Comparison of ENCODE assay signal across 9 cellular contexts in the genomic region with DNA sequence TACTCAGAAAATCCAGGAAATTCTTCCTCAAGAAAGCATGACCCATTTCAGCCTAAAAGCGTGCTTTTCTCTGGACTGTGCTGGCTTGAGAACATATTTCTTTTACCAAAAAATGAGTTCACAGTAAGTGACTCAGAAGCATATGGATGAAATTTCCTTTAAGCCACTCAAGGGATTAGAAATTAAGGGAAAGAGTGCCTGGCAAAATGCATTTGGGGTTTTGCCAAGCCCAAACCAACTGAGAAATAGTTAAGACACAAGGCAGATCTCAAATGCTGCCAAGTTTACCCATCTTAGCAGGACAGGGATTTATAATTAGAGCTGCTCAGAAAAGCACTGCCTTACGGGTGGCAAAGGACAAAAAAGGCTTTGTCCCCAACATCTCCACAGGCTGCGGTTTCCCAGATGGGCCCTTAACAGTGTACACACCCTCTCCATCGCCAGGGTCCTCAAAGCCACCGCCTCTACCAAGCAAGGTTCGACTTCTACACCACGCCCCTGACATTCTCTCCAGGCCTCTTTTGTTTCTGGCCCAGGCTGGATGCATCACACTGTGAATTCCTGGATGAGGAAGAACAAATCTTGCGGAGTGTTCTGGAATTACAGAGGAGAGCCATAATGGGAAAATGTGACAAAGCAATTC. TPM values are rescaled to one million over a fixed set of nuclear protein-coding genes. Genes with fewer than 3 reads are reported as not detected.
DNase-seq lines count a peak whose midpoint lies in the region; ATAC-seq lines count a peak whose summit lies in the region.
"Had no signal": no experiment of that assay in that cellular context is flagged by ENCODE, and none has a peak within 500 bp of the region (broad histone marks: within the 10 kb centered on the region; RNA-seq: fewer than 3 reads in every experiment).

No MANE protein-coding gene starts in this region.

- H3K4me3 ChIP-seq in SJCRH30, result no peak overlapping the region

- H3K4me1 ChIP-seq in SJCRH30, result peaks cover 16% of the 10 kb centered on the region

- H3K27me3 ChIP-seq in SJCRH30, result no peaks in the 10 kb centered on the region

- H3K27ac ChIP-seq in SJCRH30, result peak overlapping the region; percentile 2; the same call in 1 of the 2 replicates
- H3K27ac ChIP-seq: KMS-11 had no signal

- H3K9me3 ChIP-seq in SJCRH30 (replicated peaks), result no peaks in the 10 kb centered on the region

- H3K36me3 ChIP-seq in SJCRH30, result no peaks in the 10 kb centered on the region

- peak; percentile 87 for DNase-seq in EL
- peak; percentile 77 to 81 for DNase-seq in SJCRH30
- peak; percentile 86 for DNase-seq in fibroblast of the conjunctiva (ENCODE audit: low read depth)
- peak; percentile 63 for DNase-seq in sciatic nerve (ENCODE audit: low spot score)
- no peak for DNase-seq in NCI-H1436 treated with DMSO at 0.1 percent for 48 hours (lab: John Stamatoyannopoulos, UW)
- no peak for DNase-seq in NCI-H2029 treated with DMSO at 0.1 percent for 48 hours (lab: John Stamatoyannopoulos, UW)
- DNase-seq in NCI-H1417 treated with DMSO at 0.1 percent for 48 hours (lab: John Stamatoyannopoulos, UW), result no peak

- intact Hi-C loops in sciatic nerve (cut with DNase I), result no loop called here

- peak; percentile 86 for ATAC-seq in sciatic nerve
- ATAC-seq in HG03442 (IDR thresholded peaks at IDR 0.05; ENCODE audit: unreplicated experiment), result no peak

RNA-seq across cellular contexts. Expression of a gene that starts 30.1 kb away (rescaled TPM):
- 0.91 and 1.5 TPM in 2 replicates for total RNA-seq in SJCRH30 (2014; rRNA removed; shearing (Covaris generic))
- 8.2 TPM for total RNA-seq in sciatic nerve

RNA-seq across cellular contexts. Expression of a gene that starts 56.6 kb away (rescaled TPM):
- 5.9 and 6.2 TPM in 2 replicates for total RNA-seq in SJCRH30 (2014; rRNA removed; shearing (Covaris generic))
- total RNA-seq in sciatic nerve, result 22.3 TPM

Comparison
In these comparisons a context has a peak if more than half of its experiments do, and no peak if none do; other contexts are left out.
1. DNase-seq: peak in EL (single experiment), SJCRH30 (2 of 2), fibroblast of the conjunctiva (single experiment) and sciatic nerve (single experiment); none in NCI-H1436 treated with DMSO at 0.1 percent for 48 hours (single experiment), NCI-H2029 treated with DMSO at 0.1 percent for 48 hours (single experiment) and NCI-H1417 treated with DMSO at 0.1 percent for 48 hours (single experiment).